2 cellular contexts compared by ENCODE assay signal in the genomic region with DNA sequence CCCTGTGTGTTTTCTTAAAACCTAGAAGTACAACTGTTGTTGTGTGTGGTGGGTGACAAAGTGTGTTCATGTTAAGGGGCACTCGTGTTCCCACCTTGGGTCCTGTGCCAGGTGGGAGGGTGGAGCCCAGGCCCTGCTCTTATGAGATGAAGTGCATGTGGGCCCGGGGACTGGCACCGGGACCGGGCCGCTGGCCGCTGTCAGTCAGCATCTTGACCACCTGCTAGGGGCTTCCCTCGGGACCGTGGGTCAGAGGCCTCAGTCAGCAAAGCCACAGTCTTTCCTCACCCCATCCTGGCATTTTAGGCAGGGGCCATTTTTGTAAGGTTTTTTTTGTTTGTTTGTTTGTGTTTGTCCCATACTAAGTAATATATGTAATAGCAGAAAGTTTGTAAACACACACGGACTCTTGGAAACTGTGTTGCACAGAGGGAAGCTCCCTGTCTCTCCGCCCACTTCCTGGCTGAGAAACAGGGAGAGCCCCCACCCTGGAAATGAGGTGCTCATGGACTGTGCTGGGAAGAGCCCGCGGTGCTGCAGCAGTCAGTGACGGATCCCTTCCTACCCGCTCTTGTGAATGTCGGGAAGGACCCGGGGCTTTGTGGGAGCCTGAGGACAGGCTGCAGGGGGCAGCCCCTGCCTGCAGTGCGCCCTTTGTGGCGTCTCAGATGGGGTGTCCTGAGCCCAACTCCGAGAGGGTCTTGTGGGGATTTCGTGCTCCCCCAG.
TF ChIP-seq lines count a peak whose summit lies in the region.

No MANE protein-coding gene starts in this region.

TF ChIP-seq in HEK293, 187 proteins besides CTCF, POLR2A, EP300 and RAD21:
- peak; percentile 27 for TF ChIP-seq ZNF341 (tag by site-specific recombination; IDR thresholded peaks at IDR 0.05; ENCODE audit: low read depth)
- TF ChIP-seq, protein P1, sequence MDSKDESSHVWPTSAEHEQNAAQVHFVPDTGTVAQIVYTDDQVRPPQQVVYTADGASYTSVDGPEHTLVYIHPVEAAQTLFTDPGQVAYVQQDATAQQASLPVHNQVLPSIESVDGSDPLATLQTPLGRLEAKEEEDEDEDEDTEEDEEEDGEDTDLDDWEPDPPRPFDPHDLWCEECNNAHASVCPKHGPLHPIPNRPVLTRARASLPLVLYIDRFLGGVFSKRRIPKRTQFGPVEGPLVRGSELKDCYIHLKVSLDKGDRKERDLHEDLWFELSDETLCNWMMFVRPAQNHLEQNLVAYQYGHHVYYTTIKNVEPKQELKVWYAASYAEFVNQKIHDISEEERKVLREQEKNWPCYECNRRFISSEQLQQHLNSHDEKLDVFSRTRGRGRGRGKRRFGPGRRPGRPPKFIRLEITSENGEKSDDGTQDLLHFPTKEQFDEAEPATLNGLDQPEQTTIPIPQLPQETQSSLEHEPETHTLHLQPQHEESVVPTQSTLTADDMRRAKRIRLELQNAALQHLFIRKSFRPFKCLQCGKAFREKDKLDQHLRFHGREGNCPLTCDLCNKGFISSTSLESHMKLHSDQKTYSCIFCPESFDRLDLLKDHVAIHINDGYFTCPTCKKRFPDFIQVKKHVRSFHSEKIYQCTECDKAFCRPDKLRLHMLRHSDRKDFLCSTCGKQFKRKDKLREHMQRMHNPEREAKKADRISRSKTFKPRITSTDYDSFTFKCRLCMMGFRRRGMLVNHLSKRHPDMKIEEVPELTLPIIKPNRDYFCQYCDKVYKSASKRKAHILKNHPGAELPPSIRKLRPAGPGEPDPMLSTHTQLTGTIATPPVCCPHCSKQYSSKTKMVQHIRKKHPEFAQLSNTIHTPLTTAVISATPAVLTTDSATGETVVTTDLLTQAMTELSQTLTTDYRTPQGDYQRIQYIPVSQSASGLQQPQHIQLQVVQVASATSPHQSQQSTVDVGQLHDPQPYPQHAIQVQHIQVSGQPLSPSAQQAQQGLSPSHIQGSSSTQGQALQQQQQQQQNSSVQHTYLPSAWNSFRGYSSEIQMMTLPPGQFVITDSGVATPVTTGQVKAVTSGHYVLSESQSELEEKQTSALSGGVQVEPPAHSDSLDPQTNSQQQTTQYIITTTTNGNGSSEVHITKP (tag by site-specific recombination; IDR thresholded peaks at IDR 0.05), result peak; percentile 92
- 0 out of 2 replicates have a peak, but pooled peaks have one; percentile 29 for TF ChIP-seq PATZ1 (tag by site-specific recombination; IDR thresholded peaks at IDR 0.05)
- no peak for TF ChIP-seq ZNF426 (tag by site-specific recombination; IDR thresholded peaks at IDR 0.05)
- peak; percentile 47 for TF ChIP-seq GLIS1 (tag by site-specific recombination; IDR thresholded peaks at IDR 0.05)
- no peak for TF ChIP-seq ZNF24 (tag by site-specific recombination; IDR thresholded peaks at IDR 0.05)
- TF ChIP-seq IKZF3 (tag by site-specific recombination; IDR thresholded peaks at IDR 0.05), result 0 out of 2 replicates have a peak, but pooled peaks have one; percentile 29
- peak; percentile 71 for TF ChIP-seq ZNF600 (tag by site-specific recombination; IDR thresholded peaks at IDR 0.05)
- no peak for TF ChIP-seq HOXD13 (CRISPR knock-in tag; IDR thresholded peaks at IDR 0.05; ENCODE audit: borderline replicate concordance)
- 0 out of 2 replicates have a peak, but pooled peaks have one; percentile 5 for TF ChIP-seq ZIC2 (tag by site-specific recombination; IDR thresholded peaks at IDR 0.05)
TF ChIP-seq in HEK293: peak in this region for 7.

TF ChIP-seq in HepG2, 621 proteins besides CTCF, POLR2A, EP300 and RAD21:
- TF ChIP-seq ZBTB38 (CRISPR knock-in tag; IDR thresholded peaks at IDR 0.05) (peak; percentile 74), ZNF747 (CRISPR knock-in tag; IDR thresholded peaks at IDR 0.05; ENCODE audit: borderline replicate concordance) (no peak)
